11 cellular contexts compared by ENCODE assay signal in genomic region chr2:233085839-233086150, GRCh38. TPM values are rescaled to one million over a fixed set of nuclear protein-coding genes. Genes with fewer than 3 reads are reported as not detected.
DNase-seq lines count a peak whose midpoint lies in the region; ATAC-seq and TF ChIP-seq lines count a peak whose summit lies in the region.
"Had no signal": no experiment of that assay in that cellular context is flagged by ENCODE, and none has a peak within 500 bp of the region (broad histone marks: within the 10 kb centered on the region; RNA-seq: fewer than 3 reads in every experiment).

No MANE protein-coding gene starts in this region.

- peaks cover 55% of the 10 kb centered on the region for H3K36me3 Mint-ChIP-seq in activated naive CD8-positive, alpha-beta T cell treated with anti-CD3 and anti-CD28 coated beads for 36 hours
- peaks cover 41% of the 10 kb centered on the region for H3K36me3 Mint-ChIP-seq in memory B cell

- H3K9me3 ChIP-seq in heart right ventricle, result no peaks in the 10 kb centered on the region
- no peaks in the 10 kb centered on the region for H3K9me3 ChIP-seq in right cardiac atrium (ENCODE audit: control insufficient read depth, low read length)
- H3K9me3 ChIP-seq in vagina, result no peaks in the 10 kb centered on the region

- DNase-seq in heart right ventricle (no peak), right cardiac atrium (no peak), memory B cell (ENCODE audit: low spot score in 2 of 2) (no peak), vagina (ENCODE audit: extremely low spot score in 2 of 2) (no peak), SK-N-DZ (ENCODE audit: low spot score) (no peak), SKM-1 treated with dmso at 0.1 percent for 144 hours (lab: John Stamatoyannopoulos, UW; ENCODE audit: unreplicated experiment) (no peak), activated gamma-delta T cell treated with Interleukin-2 at 50 U/mL for 16 hours (no peak)
- DNase-seq in activated naive CD8-positive, alpha-beta T cell treated with anti-CD3 and anti-CD28 coated beads for 36 hours, result no peak
- DNase-seq: NCI-H2029 treated with DMSO at 0.1 percent for 48 hours had no signal

- H3K9me3 Mint-ChIP-seq in activated naive CD8-positive, alpha-beta T cell treated with anti-CD3 and anti-CD28 coated beads for 36 hours, result no peaks in the 10 kb centered on the region
- no peaks in the 10 kb centered on the region for H3K9me3 Mint-ChIP-seq in memory B cell

- H3K36me3 ChIP-seq in heart right ventricle, result peaks cover 0 to 29% (median 0%) of the 10 kb centered on the region in 9 donors
- H3K36me3 ChIP-seq in vagina, result no peaks in the 10 kb centered on the region

- H3K27ac ChIP-seq in heart right ventricle (peak overlapping the region in 9 of 10 donors; percentile 78 to 97 (median 85)), right cardiac atrium (ENCODE audit: low read length) (no peak overlapping the region), vagina (peak overlapping the region; percentile 39)

- H3K4me1 ChIP-seq in heart right ventricle (peaks cover 8 to 86% (median 45%) of the 10 kb centered on the region in 9 donors), right cardiac atrium (ENCODE audit: control insufficient read depth, insufficient read depth, low read length) (peaks cover 9% of the 10 kb centered on the region), vagina (peaks cover 21% of the 10 kb centered on the region)

- peak overlapping the region; percentile 44 for H3K27ac Mint-ChIP-seq in activated naive CD8-positive, alpha-beta T cell treated with anti-CD3 and anti-CD28 coated beads for 36 hours
- H3K27ac Mint-ChIP-seq in memory B cell, result peak overlapping the region; percentile 95

- intact Hi-C loops in heart right ventricle (cut with DNase I) (no loop called here), right cardiac atrium (cut with DNase I) (no loop called here), vagina (cut with DNase I) (no loop called here)

- TF ChIP-seq POLR2A in vagina (IDR thresholded peaks at IDR 0.05), result no peak

- TF ChIP-seq CTCF in heart right ventricle (IDR thresholded peaks at IDR 0.05) (no peak), vagina (IDR thresholded peaks at IDR 0.05) (no peak)

- 72 to 80% methylated on average over 2 of the region's 2 CpGs for WGBS in heart right ventricle, 2 donors
- WGBS in right cardiac atrium, result 80% methylated on average over 2 of the region's 2 CpGs

- no peak overlapping the region for H3K4me3 Mint-ChIP-seq in activated naive CD8-positive, alpha-beta T cell treated with anti-CD3 and anti-CD28 coated beads for 36 hours
- H3K4me3 Mint-ChIP-seq in memory B cell, result peak overlapping the region; percentile 88

- ATAC-seq in heart right ventricle (no peak), right cardiac atrium (no peak), memory B cell (ENCODE audit: low read depth) (no peak)

- no peaks in the 10 kb centered on the region for H3K27me3 Mint-ChIP-seq in activated naive CD8-positive, alpha-beta T cell treated with anti-CD3 and anti-CD28 coated beads for 36 hours
- H3K27me3 Mint-ChIP-seq in memory B cell, result no peaks in the 10 kb centered on the region

- H3K4me1 Mint-ChIP-seq in activated naive CD8-positive, alpha-beta T cell treated with anti-CD3 and anti-CD28 coated beads for 36 hours, result peaks cover 64% of the 10 kb centered on the region
- peaks cover 77% of the 10 kb centered on the region for H3K4me1 Mint-ChIP-seq in memory B cell

- H3K4me3 ChIP-seq in heart right ventricle (no peak overlapping the region), right cardiac atrium (ENCODE audit: low read length) (no peak overlapping the region), vagina (no peak overlapping the region)

- H3K27me3 ChIP-seq in heart right ventricle (peaks cover 0 to 5% (median 0%) of the 10 kb centered on the region in 7 donors), right cardiac atrium (ENCODE audit: control insufficient read depth, insufficient read depth) (no peaks in the 10 kb centered on the region), vagina (no peaks in the 10 kb centered on the region)

RNA-seq across cellular contexts. Expression of gene INPP5D, which starts 25.7 kb away (rescaled TPM):
- total RNA-seq in heart right ventricle, result 10 to 100 TPM in 1 of 10 donors, 1 to 10 TPM in 9; 2.9 to 17.2 (median 5.7) TPM
- polyA plus RNA-seq in heart right ventricle, result 1 to 10 TPM; 3.6 to 7.5 TPM
- total RNA-seq in right cardiac atrium, result 1 to 10 TPM; 5.0 to 7.8 (median 7.1) TPM
- 3.6 TPM for polyA plus RNA-seq in right cardiac atrium
- 10 to 100 TPM; 38.7 to 41.8 TPM for total RNA-seq in activated naive CD8-positive, alpha-beta T cell treated with anti-CD3 and anti-CD28 coated beads for 36 hours
- total RNA-seq in vagina, result 33.4 TPM
- not detected in 2 replicates for polyA plus RNA-seq in SK-N-DZ (2014; cell fraction: cytosol; rRNA removed)
- not detected in 2 replicates for polyA plus RNA-seq in SK-N-DZ (2014; cell fraction: nucleus; rRNA removed)

RNA-seq across cellular contexts. Expression of gene NEU2, which starts 53.3 kb away (rescaled TPM):
- not detected for total RNA-seq in heart right ventricle
- not detected for polyA plus RNA-seq in heart right ventricle
- total RNA-seq in right cardiac atrium, result not detected
- not detected for polyA plus RNA-seq in right cardiac atrium
- total RNA-seq in activated naive CD8-positive, alpha-beta T cell treated with anti-CD3 and anti-CD28 coated beads for 36 hours, result not detected
- total RNA-seq in vagina, result not detected
- polyA plus RNA-seq in SK-N-DZ (2014; cell fraction: cytosol; rRNA removed), result not detected in 2 replicates
- not detected in 2 replicates for polyA plus RNA-seq in SK-N-DZ (2014; cell fraction: nucleus; rRNA removed)
- total RNA-seq: G401, mononuclear cell had no signal
